ENCODE assay signal across 33 cellular contexts in genomic region chr17:33526753-33527152, GRCh38.
"Had no signal": no experiment of that assay in that cellular context is flagged by ENCODE, and none has a peak within 500 bp of the region (broad histone marks: within the 10 kb centered on the region; RNA-seq: fewer than 3 reads in every experiment).

No MANE protein-coding gene starts in this region.

- FAIRE-seq: bronchial epithelial cell, TTC549 had no signal

- H3K36me3 ChIP-seq: ascending aorta, cardiac muscle cell had no signal

- ATAC-seq: activated CD4-positive, alpha-beta T cell treated with anti-CD3 and anti-CD28 coated beads for 36 hours; activated CD4-positive, CD25-positive, alpha-beta regulatory T cell treated with anti-CD3 and anti-CD28 coated beads, Interleukin-2, amount 50 U/mL, for 24 hours; activated CD8-positive, alpha-beta memory T cell treated with anti-CD3 and anti-CD28 coated beads, Interleukin-2, amount 10 ng/mL, durations not matched to agents 7 days and 5 days; activated CD8-positive, alpha-beta T cell treated with anti-CD3 and anti-CD28 coated beads, Interleukin-2, amount 10 ng/mL, durations not matched to agents 7 days and 5 days; activated naive CD8-positive, alpha-beta T cell treated with anti-CD3 and anti-CD28 coated beads, Interleukin-2, amount 50 U/mL, for 24 hours; WTC11 had no signal

- H3K4me1 ChIP-seq: ascending aorta had no signal

- H3K9me3 ChIP-seq: ascending aorta had no signal

- H3K27ac ChIP-seq: ascending aorta, cardiac muscle cell, VCaP had no signal

- DNase-seq: activated CD4-positive, alpha-beta memory T cell treated with anti-CD3 and anti-CD28 coated beads, Interleukin-2, amount 10 ng/mL, durations not matched to agents 7 days and 5 days; activated CD4-positive, alpha-beta T cell treated with anti-CD3 and anti-CD28 coated beads for 1 hour; activated CD4-positive, alpha-beta T cell treated with anti-CD3 and anti-CD28 coated beads for 36 hours; activated CD4-positive, alpha-beta T cell treated with anti-CD3 and anti-CD28 coated beads for 48 hours; activated CD4-positive, alpha-beta T cell treated with anti-CD3 and anti-CD28 coated beads, Interleukin-2, amount 10 ng/mL, durations not matched to agents 7 days and 5 days; activated CD4-positive, alpha-beta T cell treated with anti-CD3 and anti-CD28 coated beads, Interleukin-2, amount 50 U/mL, for 48 hours; activated CD4-positive, CD25-positive, alpha-beta regulatory T cell; activated CD8-positive, alpha-beta memory T cell treated with anti-CD3 and anti-CD28 coated beads for 24 hours; activated CD8-positive, alpha-beta memory T cell treated with anti-CD3 and anti-CD28 coated beads, Interleukin-2, amount 10 ng/mL, durations not matched to agents 7 days and 5 days; activated CD8-positive, alpha-beta memory T cell treated with anti-CD3 and anti-CD28 coated beads, Interleukin-2, amount 50 U/mL, for 48 hours; activated CD8-positive, alpha-beta T cell treated with anti-CD3 and anti-CD28 coated beads, Interleukin-2, amount 10 ng/mL, durations not matched to agents 7 days and 5 days; activated effector memory CD4-positive, alpha-beta T cell treated with Interleukin-2 at 50 U/mL for 16 hours; activated gamma-delta T cell; activated naive CD4-positive, alpha-beta T cell treated with anti-CD3 and anti-CD28 coated beads, Interleukin-2, amount 10 ng/mL, durations not matched to agents 7 days and 5 days; activated naive CD4-positive, alpha-beta T cell treated with Interleukin-2 at 50 U/mL for 16 hours; activated naive CD8-positive, alpha-beta T cell treated with anti-CD3 and anti-CD28 coated beads, Interleukin-2, amount 10 ng/mL, durations not matched to agents 7 days and 5 days; activated naive CD8-positive, alpha-beta T cell treated with anti-CD3 and anti-CD28 coated beads, Interleukin-2, amount 50 U/mL, for 24 hours; activated T-cell treated with anti-CD3 and anti-CD28 coated beads, Interleukin-2, amount 50 U/mL, for 24 hours; activated T-cell treated with anti-CD3 and anti-CD28 coated beads, Interleukin-2, amount 50 U/mL, for 48 hours; amygdala; anterior cingulate cortex; caudate nucleus; cerebellar nuclear complex; T-helper 1 cell; T-helper 2 cell; T-helper 9 cell had no signal

- H3K4me3 ChIP-seq: ascending aorta, cardiac muscle cell had no signal

- H3K27me3 ChIP-seq: ascending aorta, cardiac muscle cell had no signal
